28 cellular contexts compared by ENCODE assay signal in the genomic region with DNA sequence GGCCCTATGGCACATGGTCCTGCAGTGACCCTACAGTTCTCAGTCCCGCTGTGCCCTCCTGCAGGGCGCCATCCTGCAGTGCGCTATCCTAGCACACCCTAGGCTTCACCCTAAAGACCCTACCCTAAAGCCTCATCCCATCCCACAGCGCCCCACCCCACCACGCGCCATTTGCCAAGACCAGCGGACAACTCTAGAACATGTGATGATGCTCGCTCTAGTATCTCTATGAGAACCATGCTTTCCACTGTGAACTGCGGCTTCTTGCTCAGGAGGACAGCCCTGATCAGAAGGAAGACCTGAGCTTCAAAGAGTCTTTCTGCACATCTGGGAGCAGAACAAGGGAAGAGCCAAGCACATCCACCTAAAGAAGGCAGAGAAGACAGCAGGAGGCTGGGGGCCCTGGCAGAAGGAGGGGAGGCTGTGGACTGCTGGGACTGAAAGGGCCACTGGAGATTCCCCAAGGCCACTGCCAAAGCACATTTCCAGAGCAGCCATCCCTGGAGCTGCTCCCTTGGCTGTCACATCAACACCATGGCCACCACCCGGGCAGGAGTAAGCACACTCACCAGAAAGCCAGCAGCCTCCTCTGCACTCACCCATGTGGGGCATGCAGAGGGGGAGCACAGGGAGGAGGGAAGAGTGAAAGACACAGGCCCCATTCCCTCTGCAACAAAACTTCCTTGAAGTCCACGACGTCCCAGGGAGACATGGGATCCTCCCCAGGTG.
A peak's percentile ranks its signal among the peaks of the same experiment; 100 is the strongest.
DNase-seq lines count a peak whose midpoint lies in the region; ATAC-seq and TF ChIP-seq lines count a peak whose summit lies in the region.
"Had no signal": no experiment of that assay in that cellular context is flagged by ENCODE, and none has a peak within 500 bp of the region (broad histone marks: within the 10 kb centered on the region; RNA-seq: fewer than 3 reads in every experiment).

No MANE protein-coding gene starts in this region.

- intact Hi-C loops in Panc1 (cut with micrococcal nuclease; ENCODE audit: unreplicated experiment), result no loop called here

- in situ Hi-C loops in Panc1 (cut with HindIII; ENCODE audit: low pct_unique_long_range_greater_than_20kb, low sequenced_read_pairs), result no loop called here

- no peak overlapping the region for H3K4me2 ChIP-seq in neural progenitor cell

- no peaks in the 10 kb centered on the region for H3K36me3 Mint-ChIP-seq in glutamatergic neuron (ENCODE audit: unreplicated experiment)
- H3K36me3 Mint-ChIP-seq in neural progenitor cell, result no peaks in the 10 kb centered on the region
- H3K36me3 Mint-ChIP-seq in HFFc6 (ENCODE audit: low read depth), result peaks cover 22% of the 10 kb centered on the region
- H3K36me3 Mint-ChIP-seq: memory B cell; naive thymus-derived CD4-positive, alpha-beta T cell had no signal

- H3K4me3 Mint-ChIP-seq in glutamatergic neuron (ENCODE audit: unreplicated experiment) (no peak overlapping the region), neural progenitor cell (peak overlapping the region; percentile 7), HFFc6 (no peak overlapping the region)
- H3K4me3 Mint-ChIP-seq: activated CD4-positive, alpha-beta memory T cell treated with anti-CD3 and anti-CD28 coated beads, Interleukin-2, amount 10 ng/mL, durations not matched to agents 7 days and 5 days; memory B cell; naive thymus-derived CD4-positive, alpha-beta T cell; stimulated activated naive CD8-positive, alpha-beta T cell treated with anti-CD3 and anti-CD28 coated beads, Interleukin-15, amount 100 ng/mL, for 72 hours had no signal

- no peak overlapping the region for H2AFZ ChIP-seq in neural progenitor cell (replicated peaks)

- H3K27me3 ChIP-seq in Panc1 (ENCODE audit: control insufficient read depth, insufficient read depth, low read length) (no peaks in the 10 kb centered on the region), neural progenitor cell (no peaks in the 10 kb centered on the region), subcutaneous abdominal adipose tissue (ENCODE audit: control insufficient read depth in 5 of 5, insufficient read depth in 4 of 5, low read length in 5 of 5) (no peaks in the 10 kb centered on the region)
- H3K27me3 ChIP-seq: BLaER1 treated with 17β-estradiol and CSF1 and Interleukin-3, amounts not matched to agents 10 nM and 100 nM; gastroesophageal sphincter; Peyer's patch; spleen; tibial nerve had no signal

- H3K27me3 Mint-ChIP-seq in glutamatergic neuron (ENCODE audit: unreplicated experiment) (no peaks in the 10 kb centered on the region), neural progenitor cell (ENCODE audit: insufficient read depth, low read depth) (peaks cover 6% of the 10 kb centered on the region), HFFc6 (ENCODE audit: insufficient read depth) (peaks cover 4% of the 10 kb centered on the region)
- H3K27me3 Mint-ChIP-seq: activated CD4-positive, alpha-beta memory T cell treated with anti-CD3 and anti-CD28 coated beads, Interleukin-2, amount 10 ng/mL, durations not matched to agents 7 days and 5 days; memory B cell had no signal

- H3K4me3 ChIP-seq in Panc1 (ENCODE audit: low read depth in 2 of 2, low read length in 2 of 2), result no peak overlapping the region
- no peak overlapping the region for H3K4me3 ChIP-seq in neural progenitor cell
- H3K4me3 ChIP-seq in subcutaneous abdominal adipose tissue (ENCODE audit: low read depth in 1 of 5, low read length in 5 of 5), result no peak overlapping the region
- H3K4me3 ChIP-seq: BLaER1 treated with 17β-estradiol and CSF1 and Interleukin-3, amounts not matched to agents 10 nM and 100 nM; gastroesophageal sphincter; Peyer's patch; spleen; tibial nerve had no signal

- H3F3A ChIP-seq in neural progenitor cell (ENCODE audit: low read depth), result peaks cover 12% of the 10 kb centered on the region

- POLR2A ChIA-PET in Panc1 (lab: Charles Lee), result no interaction called here

- H3K4me1 ChIP-seq in Panc1 (ENCODE audit: control insufficient read depth, insufficient read depth, low read length) (peaks cover 90% of the 10 kb centered on the region), neural progenitor cell (peaks cover 28% of the 10 kb centered on the region), subcutaneous abdominal adipose tissue (ENCODE audit: control insufficient read depth in 5 of 5, insufficient read depth in 5 of 5, low read length in 5 of 5) (peaks cover 12 to 69% (median 59%) of the 10 kb centered on the region in 5 donors)

- peaks cover 8% of the 10 kb centered on the region for H3K79me2 ChIP-seq in neural progenitor cell (ENCODE audit: low read depth)

- TF ChIP-seq CTCF in Panc1 (IDR thresholded peaks at IDR 0.05) (no peak), glutamatergic neuron (IDR thresholded peaks at IDR 0.05; ENCODE audit: partially characterized antibody, unreplicated experiment) (no peak), neural progenitor cell (IDR thresholded peaks at IDR 0.05) (no peak), HFFc6 (IDR thresholded peaks at IDR 0.05) (no peak)

- H3K9me3 ChIP-seq in Panc1 (ENCODE audit: control insufficient read depth, insufficient read depth, low read depth, low read length) (no peaks in the 10 kb centered on the region), neural progenitor cell (ENCODE audit: low read depth) (no peaks in the 10 kb centered on the region), subcutaneous abdominal adipose tissue (ENCODE audit: control insufficient read depth in 5 of 5, low read length in 5 of 5) (no peaks in the 10 kb centered on the region)
- H3K9me3 ChIP-seq: BLaER1 treated with 17β-estradiol and CSF1 and Interleukin-3, amounts not matched to agents 10 nM and 100 nM; gastroesophageal sphincter; Peyer's patch; spleen; tibial nerve had no signal

- H3K9ac ChIP-seq in neural progenitor cell, result no peak overlapping the region
- H3K9ac ChIP-seq in subcutaneous abdominal adipose tissue (ENCODE audit: low read length in 5 of 5), result peak overlapping the region in 1 of 5 donors; percentile 56

- H3K36me3 ChIP-seq in Panc1 (ENCODE audit: control insufficient read depth, insufficient read depth, low read length), result no peaks in the 10 kb centered on the region
- no peaks in the 10 kb centered on the region for H3K36me3 ChIP-seq in neural progenitor cell
- peaks cover 0 to 5% (median 0%) of the 10 kb centered on the region in 5 donors for H3K36me3 ChIP-seq in subcutaneous abdominal adipose tissue (ENCODE audit: control insufficient read depth in 5 of 5, insufficient read depth in 5 of 5, low read length in 5 of 5)
- H3K36me3 ChIP-seq: gastroesophageal sphincter, Peyer's patch, tibial nerve had no signal

- peaks cover 14% of the 10 kb centered on the region for H4K20me1 ChIP-seq in neural progenitor cell (ENCODE audit: low read depth)

- peak overlapping the region; percentile 0; the same call in 1 of the 2 replicates for H3K27ac ChIP-seq in Panc1 (ENCODE audit: low read length)
- H3K27ac ChIP-seq in neural progenitor cell, result no peak overlapping the region
- H3K27ac ChIP-seq in subcutaneous abdominal adipose tissue (ENCODE audit: low read depth, low read length), result peak overlapping the region; percentile 77
- H3K27ac ChIP-seq: BLaER1 treated with 17β-estradiol and CSF1 and Interleukin-3, amounts not matched to agents 10 nM and 100 nM; gastroesophageal sphincter; HL-60 had no signal

- peaks cover 8% of the 10 kb centered on the region for H3K4me1 Mint-ChIP-seq in glutamatergic neuron (ENCODE audit: low read depth, unreplicated experiment)
- peaks cover 37% of the 10 kb centered on the region for H3K4me1 Mint-ChIP-seq in neural progenitor cell
- peaks cover 75% of the 10 kb centered on the region for H3K4me1 Mint-ChIP-seq in HFFc6 (ENCODE audit: low read depth)
- H3K4me1 Mint-ChIP-seq: activated CD4-positive, alpha-beta memory T cell treated with anti-CD3 and anti-CD28 coated beads, Interleukin-2, amount 10 ng/mL, durations not matched to agents 7 days and 5 days; naive thymus-derived CD4-positive, alpha-beta T cell; stimulated activated naive CD8-positive, alpha-beta T cell treated with anti-CD3 and anti-CD28 coated beads, Interleukin-15, amount 100 ng/mL, for 72 hours had no signal

- ATAC-seq in Panc1, result peak; percentile 3; the same call in 1 of the 2 replicates
- ATAC-seq: gastroesophageal sphincter; naive thymus-derived CD4-positive, alpha-beta T cell; stimulated activated naive CD8-positive, alpha-beta T cell treated with anti-CD3 and anti-CD28 coated beads, Interleukin-15, amount 100 ng/mL, for 72 hours had no signal

- no TSS peak for BruUV-seq in Panc1 (replicated peaks; lab: Mats Ljungman, UMichigan)

- peaks cover 3% of the 10 kb centered on the region for H3K9me3 Mint-ChIP-seq in glutamatergic neuron (ENCODE audit: unreplicated experiment)
- no peaks in the 10 kb centered on the region for H3K9me3 Mint-ChIP-seq in neural progenitor cell
- no peaks in the 10 kb centered on the region for H3K9me3 Mint-ChIP-seq in HFFc6
- H3K9me3 Mint-ChIP-seq: activated CD4-positive, alpha-beta memory T cell treated with anti-CD3 and anti-CD28 coated beads, Interleukin-2, amount 10 ng/mL, durations not matched to agents 7 days and 5 days; memory B cell; stimulated activated naive CD8-positive, alpha-beta T cell treated with anti-CD3 and anti-CD28 coated beads, Interleukin-15, amount 100 ng/mL, for 72 hours had no signal

- CTCF ChIA-PET in Panc1 (lab: Charles Lee), result interaction anchor here (0.7 kb wide), 1 partner anchor 12 kb away, joined by 10 read pairs; no protein-coding TSS in a partner anchor

- H3K27ac Mint-ChIP-seq in glutamatergic neuron (ENCODE audit: unreplicated experiment) (peak overlapping the region; percentile 33), neural progenitor cell (peak overlapping the region; percentile 76), HFFc6 (no peak overlapping the region)
- H3K27ac Mint-ChIP-seq: activated CD4-positive, alpha-beta memory T cell treated with anti-CD3 and anti-CD28 coated beads, Interleukin-2, amount 10 ng/mL, durations not matched to agents 7 days and 5 days; naive thymus-derived CD4-positive, alpha-beta T cell; stimulated activated naive CD8-positive, alpha-beta T cell treated with anti-CD3 and anti-CD28 coated beads, Interleukin-15, amount 100 ng/mL, for 72 hours had no signal

- DNase-seq in Panc1 (ENCODE audit: low read depth, low spot score) (no peak), glutamatergic neuron (no peak), neural progenitor cell (ENCODE audit: low spot score) (no peak), NCI-H1694 treated with DMSO at 0.1 percent for 48 hours (lab: John Stamatoyannopoulos, UW) (no peak), HFFc6 (no peak)
- no peak for DNase-seq in stimulated activated CD8-positive, alpha-beta memory T cell treated with anti-CD3 and anti-CD28 coated beads, Interleukin-4, amount 100 ng/mL, for 48 hours
- DNase-seq: activated CD4-positive, alpha-beta memory T cell treated with anti-CD3 and anti-CD28 coated beads, Interleukin-2, amount 10 ng/mL, durations not matched to agents 7 days and 5 days; activated CD4-positive, CD25-positive, alpha-beta regulatory T cell treated with anti-CD3 and anti-CD28 coated beads, Interleukin-2, amount 50 U/mL, for 72 hours; activated CD8-positive, alpha-beta memory T cell treated with anti-CD3 and anti-CD28 coated beads, Interleukin-2, amount 50 U/mL, for 4 hours; activated naive CD4-positive, alpha-beta T cell treated with Interleukin-2 at 50 U/mL for 16 hours; hippocampal formation; Kasumi-1; naive thymus-derived CD4-positive, alpha-beta T cell; NCI-H146; NCI-H2107; NCI-H345; NCI-H748 treated with DMSO at 0.1 percent for 48 hours; Peyer's patch; SHP77; spleen; stimulated activated CD4-positive, alpha-beta T cell treated with anti-CD3 and anti-CD28 coated beads, Interleukin-2, amount 100 ng/mL, for 24 hours; stimulated activated naive CD8-positive, alpha-beta T cell treated with anti-CD3 and anti-CD28 coated beads, Interleukin-15, amount 100 ng/mL, for 72 hours had no signal
